In the genomic region with DNA sequence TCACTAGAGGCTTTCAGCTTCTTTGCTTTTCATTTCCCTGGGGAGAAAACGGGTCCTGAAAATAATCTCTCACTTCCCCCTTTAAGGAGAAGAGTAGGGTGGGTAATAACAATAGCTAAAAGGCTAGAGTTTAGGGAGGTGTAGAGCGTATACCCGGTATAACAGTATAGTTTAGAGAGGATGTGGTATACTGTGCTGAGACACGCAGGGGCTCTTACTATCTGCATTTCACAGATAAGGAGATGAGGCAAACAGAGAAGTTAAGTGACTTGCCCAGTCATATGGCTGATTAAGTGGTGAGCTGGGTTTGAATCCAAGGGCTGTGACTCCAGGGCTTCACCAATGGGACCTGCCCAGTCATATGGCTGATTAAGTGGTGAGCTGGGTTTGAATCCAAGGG, we compare ENCODE assay signal across 1 cellular context.
TF ChIP-seq lines count a peak whose summit lies in the region.

No MANE protein-coding gene starts in this region.

TF ChIP-seq in K562, 482 proteins besides CTCF, POLR2A, EP300 and RAD21 (continued from another document and continues in another):
- TF ChIP-seq, protein P1, sequence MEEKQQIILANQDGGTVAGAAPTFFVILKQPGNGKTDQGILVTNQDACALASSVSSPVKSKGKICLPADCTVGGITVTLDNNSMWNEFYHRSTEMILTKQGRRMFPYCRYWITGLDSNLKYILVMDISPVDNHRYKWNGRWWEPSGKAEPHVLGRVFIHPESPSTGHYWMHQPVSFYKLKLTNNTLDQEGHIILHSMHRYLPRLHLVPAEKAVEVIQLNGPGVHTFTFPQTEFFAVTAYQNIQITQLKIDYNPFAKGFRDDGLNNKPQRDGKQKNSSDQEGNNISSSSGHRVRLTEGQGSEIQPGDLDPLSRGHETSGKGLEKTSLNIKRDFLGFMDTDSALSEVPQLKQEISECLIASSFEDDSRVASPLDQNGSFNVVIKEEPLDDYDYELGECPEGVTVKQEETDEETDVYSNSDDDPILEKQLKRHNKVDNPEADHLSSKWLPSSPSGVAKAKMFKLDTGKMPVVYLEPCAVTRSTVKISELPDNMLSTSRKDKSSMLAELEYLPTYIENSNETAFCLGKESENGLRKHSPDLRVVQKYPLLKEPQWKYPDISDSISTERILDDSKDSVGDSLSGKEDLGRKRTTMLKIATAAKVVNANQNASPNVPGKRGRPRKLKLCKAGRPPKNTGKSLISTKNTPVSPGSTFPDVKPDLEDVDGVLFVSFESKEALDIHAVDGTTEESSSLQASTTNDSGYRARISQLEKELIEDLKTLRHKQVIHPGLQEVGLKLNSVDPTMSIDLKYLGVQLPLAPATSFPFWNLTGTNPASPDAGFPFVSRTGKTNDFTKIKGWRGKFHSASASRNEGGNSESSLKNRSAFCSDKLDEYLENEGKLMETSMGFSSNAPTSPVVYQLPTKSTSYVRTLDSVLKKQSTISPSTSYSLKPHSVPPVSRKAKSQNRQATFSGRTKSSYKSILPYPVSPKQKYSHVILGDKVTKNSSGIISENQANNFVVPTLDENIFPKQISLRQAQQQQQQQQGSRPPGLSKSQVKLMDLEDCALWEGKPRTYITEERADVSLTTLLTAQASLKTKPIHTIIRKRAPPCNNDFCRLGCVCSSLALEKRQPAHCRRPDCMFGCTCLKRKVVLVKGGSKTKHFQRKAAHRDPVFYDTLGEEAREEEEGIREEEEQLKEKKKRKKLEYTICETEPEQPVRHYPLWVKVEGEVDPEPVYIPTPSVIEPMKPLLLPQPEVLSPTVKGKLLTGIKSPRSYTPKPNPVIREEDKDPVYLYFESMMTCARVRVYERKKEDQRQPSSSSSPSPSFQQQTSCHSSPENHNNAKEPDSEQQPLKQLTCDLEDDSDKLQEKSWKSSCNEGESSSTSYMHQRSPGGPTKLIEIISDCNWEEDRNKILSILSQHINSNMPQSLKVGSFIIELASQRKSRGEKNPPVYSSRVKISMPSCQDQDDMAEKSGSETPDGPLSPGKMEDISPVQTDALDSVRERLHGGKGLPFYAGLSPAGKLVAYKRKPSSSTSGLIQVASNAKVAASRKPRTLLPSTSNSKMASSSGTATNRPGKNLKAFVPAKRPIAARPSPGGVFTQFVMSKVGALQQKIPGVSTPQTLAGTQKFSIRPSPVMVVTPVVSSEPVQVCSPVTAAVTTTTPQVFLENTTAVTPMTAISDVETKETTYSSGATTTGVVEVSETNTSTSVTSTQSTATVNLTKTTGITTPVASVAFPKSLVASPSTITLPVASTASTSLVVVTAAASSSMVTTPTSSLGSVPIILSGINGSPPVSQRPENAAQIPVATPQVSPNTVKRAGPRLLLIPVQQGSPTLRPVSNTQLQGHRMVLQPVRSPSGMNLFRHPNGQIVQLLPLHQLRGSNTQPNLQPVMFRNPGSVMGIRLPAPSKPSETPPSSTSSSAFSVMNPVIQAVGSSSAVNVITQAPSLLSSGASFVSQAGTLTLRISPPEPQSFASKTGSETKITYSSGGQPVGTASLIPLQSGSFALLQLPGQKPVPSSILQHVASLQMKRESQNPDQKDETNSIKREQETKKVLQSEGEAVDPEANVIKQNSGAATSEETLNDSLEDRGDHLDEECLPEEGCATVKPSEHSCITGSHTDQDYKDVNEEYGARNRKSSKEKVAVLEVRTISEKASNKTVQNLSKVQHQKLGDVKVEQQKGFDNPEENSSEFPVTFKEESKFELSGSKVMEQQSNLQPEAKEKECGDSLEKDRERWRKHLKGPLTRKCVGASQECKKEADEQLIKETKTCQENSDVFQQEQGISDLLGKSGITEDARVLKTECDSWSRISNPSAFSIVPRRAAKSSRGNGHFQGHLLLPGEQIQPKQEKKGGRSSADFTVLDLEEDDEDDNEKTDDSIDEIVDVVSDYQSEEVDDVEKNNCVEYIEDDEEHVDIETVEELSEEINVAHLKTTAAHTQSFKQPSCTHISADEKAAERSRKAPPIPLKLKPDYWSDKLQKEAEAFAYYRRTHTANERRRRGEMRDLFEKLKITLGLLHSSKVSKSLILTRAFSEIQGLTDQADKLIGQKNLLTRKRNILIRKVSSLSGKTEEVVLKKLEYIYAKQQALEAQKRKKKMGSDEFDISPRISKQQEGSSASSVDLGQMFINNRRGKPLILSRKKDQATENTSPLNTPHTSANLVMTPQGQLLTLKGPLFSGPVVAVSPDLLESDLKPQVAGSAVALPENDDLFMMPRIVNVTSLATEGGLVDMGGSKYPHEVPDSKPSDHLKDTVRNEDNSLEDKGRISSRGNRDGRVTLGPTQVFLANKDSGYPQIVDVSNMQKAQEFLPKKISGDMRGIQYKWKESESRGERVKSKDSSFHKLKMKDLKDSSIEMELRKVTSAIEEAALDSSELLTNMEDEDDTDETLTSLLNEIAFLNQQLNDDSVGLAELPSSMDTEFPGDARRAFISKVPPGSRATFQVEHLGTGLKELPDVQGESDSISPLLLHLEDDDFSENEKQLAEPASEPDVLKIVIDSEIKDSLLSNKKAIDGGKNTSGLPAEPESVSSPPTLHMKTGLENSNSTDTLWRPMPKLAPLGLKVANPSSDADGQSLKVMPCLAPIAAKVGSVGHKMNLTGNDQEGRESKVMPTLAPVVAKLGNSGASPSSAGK (IDR thresholded peaks at IDR 0.05) = peak; percentile 7; the same call in 1 of the 2 replicates
- no peak for TF ChIP-seq ZNF431 (CRISPR knock-in tag; IDR thresholded peaks at IDR 0.05)
- no peak for TF ChIP-seq CREBBP (IDR thresholded peaks at IDR 0.05; ENCODE audit: low read depth, low read length)
- TF ChIP-seq ZNF354B (CRISPR knock-in tag; IDR thresholded peaks at IDR 0.05) = no peak
- TF ChIP-seq, protein P2, sequence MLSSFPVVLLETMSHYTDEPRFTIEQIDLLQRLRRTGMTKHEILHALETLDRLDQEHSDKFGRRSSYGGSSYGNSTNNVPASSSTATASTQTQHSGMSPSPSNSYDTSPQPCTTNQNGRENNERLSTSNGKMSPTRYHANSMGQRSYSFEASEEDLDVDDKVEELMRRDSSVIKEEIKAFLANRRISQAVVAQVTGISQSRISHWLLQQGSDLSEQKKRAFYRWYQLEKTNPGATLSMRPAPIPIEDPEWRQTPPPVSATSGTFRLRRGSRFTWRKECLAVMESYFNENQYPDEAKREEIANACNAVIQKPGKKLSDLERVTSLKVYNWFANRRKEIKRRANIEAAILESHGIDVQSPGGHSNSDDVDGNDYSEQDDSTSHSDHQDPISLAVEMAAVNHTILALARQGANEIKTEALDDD (IDR thresholded peaks at IDR 0.05) = peak; percentile 91
- TF ChIP-seq, protein P3, sequence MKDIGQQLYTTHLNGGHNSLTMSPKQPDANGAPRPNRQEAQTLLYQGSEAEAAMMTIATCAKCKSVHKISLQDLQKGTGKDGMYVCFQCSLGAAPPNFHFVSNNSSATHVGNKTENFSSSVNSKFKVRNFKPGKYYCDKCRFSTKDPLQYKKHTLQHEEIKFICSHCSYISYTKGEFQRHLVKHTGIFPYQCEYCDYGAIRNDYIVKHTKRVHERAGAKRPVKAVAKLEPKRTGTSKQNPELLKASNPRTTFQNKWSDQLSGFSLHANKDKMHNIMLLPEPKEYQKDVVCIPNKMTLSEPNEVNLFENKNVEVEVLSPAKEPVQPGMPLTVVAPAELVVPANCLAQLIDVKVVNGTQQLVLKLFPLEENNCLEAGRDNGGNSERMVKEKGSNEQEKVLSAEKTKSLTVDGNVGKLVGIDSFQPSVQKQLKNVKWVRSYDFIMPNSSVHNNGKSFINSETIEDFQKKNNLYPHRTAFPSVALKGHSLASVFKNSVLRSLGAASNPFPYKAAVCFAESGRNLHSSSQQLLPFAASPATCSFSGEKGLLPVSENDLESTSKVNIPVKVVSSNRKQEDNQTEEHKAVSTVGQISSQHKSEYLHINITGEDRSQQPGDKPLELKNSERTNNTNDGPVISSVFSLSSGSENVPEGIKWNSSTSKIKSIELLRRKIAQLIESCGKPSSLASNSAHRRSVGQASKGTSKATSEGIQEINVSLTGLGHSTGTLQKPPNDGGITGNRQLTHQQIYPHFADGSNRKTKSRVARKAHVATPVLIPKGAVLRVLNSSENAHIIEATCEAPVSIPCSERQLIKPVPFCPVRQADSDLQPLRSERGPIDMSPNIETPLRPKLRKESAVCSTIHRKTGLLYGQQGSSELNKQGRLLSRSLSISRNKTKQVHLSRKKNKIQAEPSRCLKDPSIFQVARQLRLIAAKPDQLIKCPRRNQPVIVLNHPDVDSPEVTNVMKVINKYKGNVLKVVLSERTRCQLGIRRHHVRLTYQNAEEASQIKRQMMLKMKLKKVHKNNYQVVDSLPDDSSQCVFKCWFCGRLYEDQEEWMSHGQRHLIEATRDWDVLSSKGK (CRISPR knock-in tag; IDR thresholded peaks at IDR 0.05) = no peak
- peak in 1 of 2 experiments; percentile 61; a peak in 1 of 4 replicates for TF ChIP-seq RCOR1 (IDR thresholded peaks at IDR 0.05; ENCODE audit: borderline replicate concordance in 1 of 2, low read depth in 2 of 2, low read length in 2 of 2)
- TF ChIP-seq RHOXF2B (CRISPR knock-in tag; conservative IDR thresholded peaks at IDR 0.05) = no peak
- no peak for TF ChIP-seq CAMTA2 (CRISPR knock-in tag; conservative IDR thresholded peaks at IDR 0.05)
- no peak for TF ChIP-seq ASH1L (IDR thresholded peaks at IDR 0.05; ENCODE audit: borderline replicate concordance, low read depth, partially characterized antibody)
- TF ChIP-seq HDAC1 (IDR thresholded peaks at IDR 0.05) = no peak
- TF ChIP-seq XRCC5 (IDR thresholded peaks at IDR 0.05; ENCODE audit: low read depth, low read length) = 0 out of 2 replicates have a peak, but pooled peaks have one; percentile 28
- no peak for TF ChIP-seq TCF7 (IDR thresholded peaks at IDR 0.05; ENCODE audit: borderline replicate concordance)
- no peak for TF ChIP-seq IFI16 (CRISPR knock-in tag; IDR thresholded peaks at IDR 0.05)
- TF ChIP-seq, protein P4, sequence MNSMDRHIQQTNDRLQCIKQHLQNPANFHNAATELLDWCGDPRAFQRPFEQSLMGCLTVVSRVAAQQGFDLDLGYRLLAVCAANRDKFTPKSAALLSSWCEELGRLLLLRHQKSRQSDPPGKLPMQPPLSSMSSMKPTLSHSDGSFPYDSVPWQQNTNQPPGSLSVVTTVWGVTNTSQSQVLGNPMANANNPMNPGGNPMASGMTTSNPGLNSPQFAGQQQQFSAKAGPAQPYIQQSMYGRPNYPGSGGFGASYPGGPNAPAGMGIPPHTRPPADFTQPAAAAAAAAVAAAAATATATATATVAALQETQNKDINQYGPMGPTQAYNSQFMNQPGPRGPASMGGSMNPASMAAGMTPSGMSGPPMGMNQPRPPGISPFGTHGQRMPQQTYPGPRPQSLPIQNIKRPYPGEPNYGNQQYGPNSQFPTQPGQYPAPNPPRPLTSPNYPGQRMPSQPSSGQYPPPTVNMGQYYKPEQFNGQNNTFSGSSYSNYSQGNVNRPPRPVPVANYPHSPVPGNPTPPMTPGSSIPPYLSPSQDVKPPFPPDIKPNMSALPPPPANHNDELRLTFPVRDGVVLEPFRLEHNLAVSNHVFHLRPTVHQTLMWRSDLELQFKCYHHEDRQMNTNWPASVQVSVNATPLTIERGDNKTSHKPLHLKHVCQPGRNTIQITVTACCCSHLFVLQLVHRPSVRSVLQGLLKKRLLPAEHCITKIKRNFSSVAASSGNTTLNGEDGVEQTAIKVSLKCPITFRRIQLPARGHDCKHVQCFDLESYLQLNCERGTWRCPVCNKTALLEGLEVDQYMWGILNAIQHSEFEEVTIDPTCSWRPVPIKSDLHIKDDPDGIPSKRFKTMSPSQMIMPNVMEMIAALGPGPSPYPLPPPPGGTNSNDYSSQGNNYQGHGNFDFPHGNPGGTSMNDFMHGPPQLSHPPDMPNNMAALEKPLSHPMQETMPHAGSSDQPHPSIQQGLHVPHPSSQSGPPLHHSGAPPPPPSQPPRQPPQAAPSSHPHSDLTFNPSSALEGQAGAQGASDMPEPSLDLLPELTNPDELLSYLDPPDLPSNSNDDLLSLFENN (IDR thresholded peaks at IDR 0.05; ENCODE audit: low read depth in 2 of 2, low read length in 2 of 2) = no peak
- TF ChIP-seq, protein P5, sequence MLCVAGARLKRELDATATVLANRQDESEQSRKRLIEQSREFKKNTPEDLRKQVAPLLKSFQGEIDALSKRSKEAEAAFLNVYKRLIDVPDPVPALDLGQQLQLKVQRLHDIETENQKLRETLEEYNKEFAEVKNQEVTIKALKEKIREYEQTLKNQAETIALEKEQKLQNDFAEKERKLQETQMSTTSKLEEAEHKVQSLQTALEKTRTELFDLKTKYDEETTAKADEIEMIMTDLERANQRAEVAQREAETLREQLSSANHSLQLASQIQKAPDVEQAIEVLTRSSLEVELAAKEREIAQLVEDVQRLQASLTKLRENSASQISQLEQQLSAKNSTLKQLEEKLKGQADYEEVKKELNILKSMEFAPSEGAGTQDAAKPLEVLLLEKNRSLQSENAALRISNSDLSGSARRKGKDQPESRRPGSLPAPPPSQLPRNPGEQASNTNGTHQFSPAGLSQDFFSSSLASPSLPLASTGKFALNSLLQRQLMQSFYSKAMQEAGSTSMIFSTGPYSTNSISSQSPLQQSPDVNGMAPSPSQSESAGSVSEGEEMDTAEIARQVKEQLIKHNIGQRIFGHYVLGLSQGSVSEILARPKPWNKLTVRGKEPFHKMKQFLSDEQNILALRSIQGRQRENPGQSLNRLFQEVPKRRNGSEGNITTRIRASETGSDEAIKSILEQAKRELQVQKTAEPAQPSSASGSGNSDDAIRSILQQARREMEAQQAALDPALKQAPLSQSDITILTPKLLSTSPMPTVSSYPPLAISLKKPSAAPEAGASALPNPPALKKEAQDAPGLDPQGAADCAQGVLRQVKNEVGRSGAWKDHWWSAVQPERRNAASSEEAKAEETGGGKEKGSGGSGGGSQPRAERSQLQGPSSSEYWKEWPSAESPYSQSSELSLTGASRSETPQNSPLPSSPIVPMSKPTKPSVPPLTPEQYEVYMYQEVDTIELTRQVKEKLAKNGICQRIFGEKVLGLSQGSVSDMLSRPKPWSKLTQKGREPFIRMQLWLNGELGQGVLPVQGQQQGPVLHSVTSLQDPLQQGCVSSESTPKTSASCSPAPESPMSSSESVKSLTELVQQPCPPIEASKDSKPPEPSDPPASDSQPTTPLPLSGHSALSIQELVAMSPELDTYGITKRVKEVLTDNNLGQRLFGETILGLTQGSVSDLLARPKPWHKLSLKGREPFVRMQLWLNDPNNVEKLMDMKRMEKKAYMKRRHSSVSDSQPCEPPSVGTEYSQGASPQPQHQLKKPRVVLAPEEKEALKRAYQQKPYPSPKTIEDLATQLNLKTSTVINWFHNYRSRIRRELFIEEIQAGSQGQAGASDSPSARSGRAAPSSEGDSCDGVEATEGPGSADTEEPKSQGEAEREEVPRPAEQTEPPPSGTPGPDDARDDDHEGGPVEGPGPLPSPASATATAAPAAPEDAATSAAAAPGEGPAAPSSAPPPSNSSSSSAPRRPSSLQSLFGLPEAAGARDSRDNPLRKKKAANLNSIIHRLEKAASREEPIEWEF (CRISPR knock-in tag; IDR thresholded peaks at IDR 0.05) = no peak
- TF ChIP-seq, protein P6, sequence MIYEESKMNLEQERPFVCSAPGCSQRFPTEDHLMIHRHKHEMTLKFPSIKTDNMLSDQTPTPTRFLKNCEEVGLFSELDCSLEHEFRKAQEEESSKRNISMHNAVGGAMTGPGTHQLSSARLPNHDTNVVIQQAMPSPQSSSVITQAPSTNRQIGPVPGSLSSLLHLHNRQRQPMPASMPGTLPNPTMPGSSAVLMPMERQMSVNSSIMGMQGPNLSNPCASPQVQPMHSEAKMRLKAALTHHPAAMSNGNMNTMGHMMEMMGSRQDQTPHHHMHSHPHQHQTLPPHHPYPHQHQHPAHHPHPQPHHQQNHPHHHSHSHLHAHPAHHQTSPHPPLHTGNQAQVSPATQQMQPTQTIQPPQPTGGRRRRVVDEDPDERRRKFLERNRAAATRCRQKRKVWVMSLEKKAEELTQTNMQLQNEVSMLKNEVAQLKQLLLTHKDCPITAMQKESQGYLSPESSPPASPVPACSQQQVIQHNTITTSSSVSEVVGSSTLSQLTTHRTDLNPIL (CRISPR knock-in tag; IDR thresholded peaks at IDR 0.05) = no peak
- no peak for TF ChIP-seq HNRNPH1 (optimal IDR thresholded peaks at IDR 0.05; ENCODE audit: low read depth, low read length)
- TF ChIP-seq NFXL1 (CRISPR knock-in tag; IDR thresholded peaks at IDR 0.05) = no peak
- TF ChIP-seq, protein P7, sequence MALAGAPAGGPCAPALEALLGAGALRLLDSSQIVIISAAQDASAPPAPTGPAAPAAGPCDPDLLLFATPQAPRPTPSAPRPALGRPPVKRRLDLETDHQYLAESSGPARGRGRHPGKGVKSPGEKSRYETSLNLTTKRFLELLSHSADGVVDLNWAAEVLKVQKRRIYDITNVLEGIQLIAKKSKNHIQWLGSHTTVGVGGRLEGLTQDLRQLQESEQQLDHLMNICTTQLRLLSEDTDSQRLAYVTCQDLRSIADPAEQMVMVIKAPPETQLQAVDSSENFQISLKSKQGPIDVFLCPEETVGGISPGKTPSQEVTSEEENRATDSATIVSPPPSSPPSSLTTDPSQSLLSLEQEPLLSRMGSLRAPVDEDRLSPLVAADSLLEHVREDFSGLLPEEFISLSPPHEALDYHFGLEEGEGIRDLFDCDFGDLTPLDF (CRISPR knock-in tag; IDR thresholded peaks at IDR 0.05) = no peak
